8 cellular contexts compared by ENCODE assay signal in the genomic region with DNA sequence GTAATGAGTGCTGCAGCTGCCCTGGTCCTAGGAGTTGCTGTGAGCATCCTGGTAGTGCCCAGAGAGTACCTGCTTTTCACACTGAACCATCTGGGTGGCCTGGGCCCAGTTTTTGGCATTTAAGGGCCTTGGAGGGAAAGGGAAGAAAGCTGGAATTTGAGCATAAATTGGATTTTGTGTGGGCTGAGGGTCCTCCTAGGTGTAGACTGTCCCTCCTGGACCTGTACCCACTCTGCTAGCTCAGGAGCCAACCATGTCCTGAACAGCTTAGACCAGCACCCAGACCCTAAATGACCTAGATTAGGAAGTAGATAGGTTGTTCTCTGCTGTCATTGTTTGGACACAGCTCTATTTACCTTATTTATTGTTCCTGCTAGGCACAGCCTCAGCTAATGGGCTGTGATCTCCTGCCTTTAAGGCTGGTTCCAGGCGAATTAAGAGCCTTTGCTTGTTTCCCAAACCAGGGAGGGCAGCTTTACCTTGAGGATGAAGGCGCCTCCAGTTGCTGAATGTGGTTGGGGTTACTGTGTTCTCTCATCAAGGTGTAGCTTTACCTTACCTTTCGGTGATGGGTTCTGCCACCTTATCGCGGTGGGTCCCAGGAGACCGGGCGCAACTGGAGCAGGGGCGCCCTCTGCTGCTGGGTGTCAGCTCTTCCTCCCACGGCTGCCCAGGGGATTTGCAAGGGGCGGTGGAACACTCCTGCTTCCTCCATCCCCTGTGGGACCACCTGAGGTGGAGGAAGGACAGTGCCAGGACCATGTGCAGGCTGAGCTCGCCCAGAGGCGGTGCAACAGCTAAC. TPM values are rescaled to one million over a fixed set of nuclear protein-coding genes. Genes with fewer than 3 reads are reported as not detected.
A peak's percentile ranks its signal among the peaks of the same experiment; 100 is the strongest.
DNase-seq lines count a peak whose midpoint lies in the region; ATAC-seq and TF ChIP-seq lines count a peak whose summit lies in the region.

No MANE protein-coding gene starts in this region.

- no TSS peak for BruUV-seq in MCF 10A (replicated peaks; lab: Mats Ljungman, UMichigan)

- CTCF ChIA-PET in AG04449 (lab: Yijun Ruan, JAX) (interaction anchor here (0.6 to 15.0 kb wide), 71 partner anchors 10 to 1932 kb away, joined by 3 to 662 read pairs (median 5); partner anchors contain the start of gene ITGA6), MCF 10A (lab: Yijun Ruan, JAX) (interaction anchor here (0.6 to 13.7 kb wide), 59 partner anchors 10 to 1356 kb away, joined by 3 to 536 read pairs (median 5); partner anchors contain the start of genes DLX2 and ITGA6)

- TF ChIP-seq CTCF in AG04449 (IDR thresholded peaks at IDR 0.05; ENCODE audit: insufficient read depth, low read length, missing control alignments) (peak; percentile 91), WI38 (IDR thresholded peaks at IDR 0.05; ENCODE audit: low read depth, low read length) (peak; percentile 79), MCF 10A (IDR thresholded peaks at IDR 0.05; ENCODE audit: unreplicated experiment) (peak; percentile 94)

- H3K36me3 Mint-ChIP-seq in MCF 10A (ENCODE audit: insufficient read depth, unreplicated experiment) = peaks cover 23% of the 10 kb centered on the region

- DNase-seq in AG04449 (ENCODE audit: low read depth, low spot score) = no peak
- DNase-seq in NCI-H2029 treated with DMSO at 0.1 percent for 48 hours (lab: John Stamatoyannopoulos, UW) = peak; percentile 41
- peak; percentile 75 for DNase-seq in MCF 10A (ENCODE audit: unreplicated experiment)
- DNase-seq in left kidney (ENCODE audit: low read depth, low spot score) = peak; percentile 82
- DNase-seq in stimulated activated CD4-positive, alpha-beta T cell treated with anti-CD3 and anti-CD28 coated beads, Interleukin-4, amount 100 ng/mL, for 48 hours (ENCODE audit: low read depth in 2 of 2) = peak; percentile 66 to 68
- DNase-seq in mesenteric fat pad (ENCODE audit: low spot score) = no peak

- peak overlapping the region; percentile 39 for H3K4me3 Mint-ChIP-seq in MCF 10A (ENCODE audit: unreplicated experiment)

- peak; percentile 60 for ATAC-seq in GM19023 (IDR thresholded peaks at IDR 0.05; ENCODE audit: unreplicated experiment)

- POLR2A ChIA-PET in AG04449 (lab: Yijun Ruan, JAX) = interaction anchor here (0.9 to 1.4 kb wide), 3 partner anchors 11 to 230 kb away, joined by 4 to 5 read pairs (median 5); no protein-coding TSS in a partner anchor
- POLR2A ChIA-PET in MCF 10A (lab: Yijun Ruan, JAX) = interaction anchor here (0.6 to 13.3 kb wide), 27 partner anchors 10 to 1863 kb away, joined by 3 to 350 read pairs (median 8); partner anchors contain the start of gene ITGA6

- no peaks in the 10 kb centered on the region for H3K9me3 Mint-ChIP-seq in MCF 10A (ENCODE audit: unreplicated experiment)

- intact Hi-C loops in MCF 10A (cut with micrococcal nuclease) = loop anchor here (1.0 to 10.0 kb wide), 3 partner anchors 32 to 507 kb away; no protein-coding TSS in a partner anchor

- no peak overlapping the region for H3K4me3 ChIP-seq in AG04449 (ENCODE audit: low read depth, low read length)
- no peak overlapping the region for H3K4me3 ChIP-seq in WI38 (ENCODE audit: low read depth, low read length)

- peak overlapping the region; percentile 95 for H3K27ac Mint-ChIP-seq in MCF 10A (ENCODE audit: low read depth, unreplicated experiment)

- peaks cover 76% of the 10 kb centered on the region for H3K4me1 Mint-ChIP-seq in MCF 10A (ENCODE audit: insufficient read depth, unreplicated experiment)

- no peaks in the 10 kb centered on the region for H3K27me3 Mint-ChIP-seq in MCF 10A (ENCODE audit: insufficient read depth, unreplicated experiment)

RNA-seq across cellular contexts. Expression of gene ITGA6, which starts 34.4 kb away (rescaled TPM):
- total RNA-seq in MCF 10A (2022) (315 and 323 TPM in 2 replicates), mesenteric fat pad (71.6 TPM)

Comparison
In these comparisons a context has a peak if more than half of its experiments do, and no peak if none do; other contexts are left out.
1. DNase-seq: peak in NCI-H2029 treated with DMSO at 0.1 percent for 48 hours (single experiment), MCF 10A (single experiment), left kidney (single experiment) and stimulated activated CD4-positive, alpha-beta T cell treated with anti-CD3 and anti-CD28 coated beads, Interleukin-4, amount 100 ng/mL, for 48 hours (2 of 2); none in AG04449 (single experiment) and mesenteric fat pad (single experiment).
2. Peak in every context shown above with its lines, with median percentiles within 50 percentile points of each other: CTCF ChIP-seq.